ENCODE assay signal across 8 cellular contexts in the genomic region with DNA sequence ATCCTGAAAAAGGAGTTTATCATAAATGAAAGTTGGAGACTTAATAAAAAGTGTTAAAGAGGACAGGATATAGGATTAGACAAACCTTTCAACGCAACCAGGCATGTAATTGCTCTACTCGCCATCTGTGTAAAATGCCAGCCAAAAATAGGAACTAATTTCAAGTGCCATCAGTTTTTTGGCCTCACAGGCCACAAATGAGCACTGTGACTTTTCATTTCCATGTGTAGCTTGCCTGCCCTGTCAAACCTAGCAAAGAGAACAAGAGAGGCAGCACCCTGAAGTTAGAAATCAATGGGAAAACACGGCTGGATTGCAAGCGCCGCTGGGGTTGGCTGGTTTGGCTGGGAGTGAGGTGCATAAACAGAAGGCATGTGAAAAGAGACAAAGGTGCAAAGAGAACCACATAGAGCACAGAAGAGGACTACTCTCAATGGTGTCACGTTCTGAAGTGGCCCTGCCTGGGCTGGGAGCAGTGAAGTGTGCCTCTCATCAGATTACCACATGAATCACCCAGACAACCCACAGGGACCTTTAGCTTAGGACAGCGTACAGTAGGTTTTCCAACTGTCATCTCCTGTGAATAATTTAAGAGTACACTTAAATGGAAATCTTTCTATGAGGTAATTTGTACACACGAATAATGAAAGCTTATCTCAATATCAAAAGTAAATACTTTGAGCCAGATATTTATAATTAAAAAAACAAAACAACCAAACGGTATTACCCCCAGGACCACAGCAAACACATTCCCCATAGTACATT.
DNase-seq lines count a peak whose midpoint lies in the region; ATAC-seq and TF ChIP-seq lines count a peak whose summit lies in the region.

No MANE protein-coding gene starts in this region.

- no peak overlapping the region for H3K9ac ChIP-seq in neuronal stem cell (ENCODE audit: low read depth, low read length, poor library complexity)

- H3K18ac ChIP-seq in neuronal stem cell (ENCODE audit: low read length): no peak overlapping the region

- no peak overlapping the region for H2BK12ac ChIP-seq in neuronal stem cell (ENCODE audit: low read length)

- no peak overlapping the region for H4K91ac ChIP-seq in neuronal stem cell (ENCODE audit: low read depth, low read length, poor library complexity)

- H3K14ac ChIP-seq in neuronal stem cell (ENCODE audit: low read length): no peak overlapping the region

- H3K36me3 ChIP-seq in neuronal stem cell (replicated peaks in 1 of 2; ENCODE audit: control insufficient read depth in 2 of 2, insufficient read depth in 2 of 2, low read length in 2 of 2) (no peaks in the 10 kb centered on the region), osteoblast (ENCODE audit: insufficient read depth, low read length) (no peaks in the 10 kb centered on the region)

- no peaks in the 10 kb centered on the region for H3K79me1 ChIP-seq in neuronal stem cell (ENCODE audit: low read depth, low read length)

- H4K8ac ChIP-seq in neuronal stem cell (ENCODE audit: low read depth, low read length): no peak overlapping the region

- H2BK5ac ChIP-seq in neuronal stem cell (ENCODE audit: low read length): no peak overlapping the region

- no peak overlapping the region for H2BK120ac ChIP-seq in neuronal stem cell (ENCODE audit: low read depth, low read length)

- ATAC-seq in GM19043 (IDR thresholded peaks at IDR 0.05; ENCODE audit: low read depth, unreplicated experiment): peak; percentile 52
- ATAC-seq in HG03095 (IDR thresholded peaks at IDR 0.05; ENCODE audit: unreplicated experiment): no peak
- ATAC-seq in left colon: no peak

- H3K4ac ChIP-seq in neuronal stem cell (ENCODE audit: low read length): no peak overlapping the region

- peak overlapping the region; percentile 18 for H2AFZ ChIP-seq in neuronal stem cell (ENCODE audit: low read length)
- no peak overlapping the region for H2AFZ ChIP-seq in osteoblast (ENCODE audit: low read length)

- no peak overlapping the region for H2AK5ac ChIP-seq in neuronal stem cell (ENCODE audit: low read depth, low read length)

- H4K20me1 ChIP-seq in osteoblast (ENCODE audit: insufficient read depth, low read length): no peaks in the 10 kb centered on the region

- H3K9me3 ChIP-seq in neuronal stem cell (replicated peaks in 1 of 2; ENCODE audit: control insufficient read depth in 2 of 2, insufficient read depth in 1 of 2, low read depth in 1 of 2, low read length in 2 of 2): no peaks in the 10 kb centered on the region
- H3K9me3 ChIP-seq in osteoblast (ENCODE audit: low read depth, low read length): no peaks in the 10 kb centered on the region

- no peak overlapping the region for H3K4me2 ChIP-seq in neuronal stem cell (ENCODE audit: insufficient read depth, low read length, poor library complexity, severe bottlenecking)
- H3K4me2 ChIP-seq in osteoblast (ENCODE audit: insufficient read depth, low read length): no peak overlapping the region

- no CpG with 5 or more reads among the region's 9 CpGs for WGBS in neuronal stem cell (ENCODE audit: extremely low coverage in 2 of 2, insufficient read length in 2 of 2, insufficient replicate concordance in 1 of 2), 2 donors

- H3K79me2 ChIP-seq in osteoblast (ENCODE audit: insufficient read depth, low read length): peaks cover 5% of the 10 kb centered on the region

- H3K4me3 ChIP-seq in neuronal stem cell (ENCODE audit: low read length in 2 of 2) (no peak overlapping the region), osteoblast (ENCODE audit: insufficient read depth, low read length) (no peak overlapping the region)

- H3K27me3 ChIP-seq in neuronal stem cell (ENCODE audit: control insufficient read depth in 3 of 3, insufficient read depth in 3 of 3, low read depth in 1 of 3, low read length in 3 of 3) (no peaks in the 10 kb centered on the region), osteoblast (ENCODE audit: insufficient read depth, low read length) (no peaks in the 10 kb centered on the region)

- TF ChIP-seq CTCF in osteoblast (IDR thresholded peaks at IDR 0.05; ENCODE audit: extremely low read depth, low read depth, low read length): no peak

- intact Hi-C loops in left colon (cut with DNase I, micrococcal nuclease): no loop called here

- H3K27ac ChIP-seq in neuronal stem cell (replicated peaks; ENCODE audit: low read length) (peak overlapping the region; percentile 8), osteoblast (ENCODE audit: low read depth, low read length) (no peak overlapping the region)

- DNase-seq in NCI-H1436 treated with DMSO at 0.1 percent for 48 hours (lab: John Stamatoyannopoulos, UW) (peak; percentile 48), SK-MEL-5 (ENCODE audit: low read depth, low spot score) (peak; percentile 73), neuronal stem cell (ENCODE audit: low spot score) (no peak), osteoblast (ENCODE audit: insufficient read length, low spot score, missing footprints) (no peak), T1000 (lab: John Stamatoyannopoulos, UW) (no peak), left colon (no peak)

- H3K4me1 ChIP-seq in neuronal stem cell (ENCODE audit: control insufficient read depth in 2 of 2, insufficient read depth in 1 of 2, low read depth in 1 of 2, low read length in 2 of 2) (peaks cover 20% of the 10 kb centered on the region in 2 donors), osteoblast (ENCODE audit: insufficient read depth, low read length) (peaks cover 8% of the 10 kb centered on the region)

- H3K23ac ChIP-seq in neuronal stem cell (ENCODE audit: low read depth, low read length, poor library complexity): no peak overlapping the region

- in situ Hi-C loops in SK-MEL-5 (cut with HindIII; ENCODE audit: low pct_unique_long_range_greater_than_20kb, low sequenced_read_pairs): loop anchor here (25.0 kb wide), 1 partner anchor 185 kb away; a partner anchor contains a TSS

- no peak overlapping the region for H2BK15ac ChIP-seq in neuronal stem cell (ENCODE audit: low read length)

Comparison
In these comparisons a context has a peak if more than half of its experiments do, and no peak if none do; other contexts are left out.
1. DNase-seq: peak in NCI-H1436 treated with DMSO at 0.1 percent for 48 hours (single experiment) and SK-MEL-5 (single experiment); none in neuronal stem cell (single experiment), osteoblast (single experiment), T1000 (single experiment) and left colon (0 of 2).